In the genomic region with DNA sequence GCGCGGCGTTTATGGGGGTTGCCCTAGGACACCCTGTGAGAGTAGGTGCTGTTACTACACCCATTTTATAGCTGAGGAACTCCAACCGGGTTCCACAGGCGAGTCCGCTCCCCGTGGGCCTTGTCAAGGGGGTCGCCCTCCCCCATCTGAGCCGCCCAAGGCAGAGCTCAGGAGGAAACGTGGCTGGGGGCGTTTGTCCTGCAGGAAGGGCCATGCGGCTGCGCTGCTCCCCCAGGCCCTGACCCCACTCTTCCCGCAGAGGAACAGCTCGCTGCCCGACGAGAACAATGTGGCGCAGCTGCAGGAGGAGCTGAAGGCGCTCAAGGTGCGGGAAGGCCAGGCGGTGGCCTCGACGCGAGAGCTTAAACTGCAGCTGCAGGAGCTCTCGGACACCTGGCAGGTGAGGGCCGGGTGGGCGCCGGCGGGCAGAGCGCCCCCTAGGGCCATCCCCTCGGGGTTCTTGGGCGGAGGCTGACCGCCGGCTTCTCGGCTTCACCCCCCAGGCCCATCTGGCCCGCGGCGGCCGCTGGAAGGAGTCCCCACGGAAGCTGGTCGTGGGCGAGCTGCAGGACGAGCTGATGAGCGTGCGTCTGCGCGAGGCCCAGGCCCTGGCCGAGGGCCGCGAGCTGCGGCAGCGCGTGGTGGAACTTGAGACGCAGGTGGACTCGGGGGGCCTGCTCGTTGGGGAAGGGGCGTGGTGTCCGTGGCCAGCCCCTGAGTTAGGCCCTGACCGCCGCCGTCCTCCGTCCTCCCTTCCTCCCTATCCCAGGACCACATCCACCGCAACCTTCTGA, we compare ENCODE assay signal across 8 cellular contexts. TPM values are rescaled to one million over a fixed set of nuclear protein-coding genes. Genes with fewer than 3 reads are reported as not detected.
DNase-seq lines count a peak whose midpoint lies in the region; ATAC-seq and TF ChIP-seq lines count a peak whose summit lies in the region.

No MANE protein-coding gene starts in this region.

- H3K36me3 ChIP-seq in BE2C, result no peaks in the 10 kb centered on the region

- H3K4me1 Mint-ChIP-seq in dendritic cell treated with granulocyte-macrophage colony-stimulating factor and Interleukin-4, amounts not matched to agents 40 ng/mL and 50 ng/mL, for 4 days (ENCODE audit: low read depth), result peaks cover 23% of the 10 kb centered on the region
- H3K4me1 Mint-ChIP-seq in naive B cell, result peaks cover 4 to 17% (median 9%) of the 10 kb centered on the region in 3 donors

- H3K4me1 ChIP-seq in BE2C, result peaks cover 7% of the 10 kb centered on the region; the same call in 1 of the 2 replicates

- H3K27me3 ChIP-seq in BE2C (no peaks in the 10 kb centered on the region; the same call in 1 of the 2 replicates), HL-60 (ENCODE audit: insufficient read depth, poor library complexity, severe bottlenecking) (peaks cover 4% of the 10 kb centered on the region)

- H3K4me3 Mint-ChIP-seq in dendritic cell treated with granulocyte-macrophage colony-stimulating factor and Interleukin-4, amounts not matched to agents 40 ng/mL and 50 ng/mL, for 4 days, result peak overlapping the region; percentile 61
- H3K4me3 Mint-ChIP-seq in naive B cell, result peak overlapping the region in 6 of 8 donors; percentile 44 to 73 (median 60)

- H3K27ac ChIP-seq in HL-60 (replicated peaks), result no peak overlapping the region

- intact Hi-C loops in dendritic cell treated with granulocyte-macrophage colony-stimulating factor and Interleukin-4, amounts not matched to agents 40 ng/mL and 50 ng/mL, for 4 days (cut with micrococcal nuclease), result no loop called here

- H3K4me3 ChIP-seq in BE2C (ENCODE audit: low read depth, low read length) (peak overlapping the region; percentile 28), HL-60 (replicated peaks; ENCODE audit: insufficient read depth, low read length) (peak overlapping the region; percentile 10; the same call in 1 of the 2 replicates)

- H3K9me3 ChIP-seq in BE2C, result no peaks in the 10 kb centered on the region

- TF ChIP-seq CTCF in BE2C (IDR thresholded peaks at IDR 0.05; ENCODE audit: low read depth, low read length) (no peak), HL-60 (IDR thresholded peaks at IDR 0.05; ENCODE audit: insufficient read depth, low read length) (no peak)

- DNase-seq in BE2C (peak; percentile 11), HL-60 (ENCODE audit: low read depth in 1 of 2, low spot score in 1 of 2) (no peak), naive B cell (no peak), putamen (ENCODE audit: low spot score) (no peak), NCI-H446 (lab: John Stamatoyannopoulos, UW) (no peak)

- no peaks in the 10 kb centered on the region for H3K9me3 Mint-ChIP-seq in dendritic cell treated with granulocyte-macrophage colony-stimulating factor and Interleukin-4, amounts not matched to agents 40 ng/mL and 50 ng/mL, for 4 days
- peaks cover 0 to 1% (median 0%) of the 10 kb centered on the region in 7 donors for H3K9me3 Mint-ChIP-seq in naive B cell

- peaks cover 29% of the 10 kb centered on the region for H3K36me3 Mint-ChIP-seq in dendritic cell treated with granulocyte-macrophage colony-stimulating factor and Interleukin-4, amounts not matched to agents 40 ng/mL and 50 ng/mL, for 4 days (ENCODE audit: low read depth)
- H3K36me3 Mint-ChIP-seq in naive B cell, result no peaks in the 10 kb centered on the region

- ATAC-seq in naive B cell (ENCODE audit: low read depth in 2 of 2) (no peak), GM18502 (IDR thresholded peaks at IDR 0.05; ENCODE audit: poor library complexity, unreplicated experiment) (no peak), GM21529 (IDR thresholded peaks at IDR 0.05; ENCODE audit: unreplicated experiment) (no peak)

- no peak overlapping the region for H3K27ac Mint-ChIP-seq in dendritic cell treated with granulocyte-macrophage colony-stimulating factor and Interleukin-4, amounts not matched to agents 40 ng/mL and 50 ng/mL, for 4 days
- no peak overlapping the region for H3K27ac Mint-ChIP-seq in naive B cell

- H3K27me3 Mint-ChIP-seq in dendritic cell treated with granulocyte-macrophage colony-stimulating factor and Interleukin-4, amounts not matched to agents 40 ng/mL and 50 ng/mL, for 4 days, result peaks cover 70% of the 10 kb centered on the region
- peaks cover 14 to 63% (median 47%) of the 10 kb centered on the region in 3 donors for H3K27me3 Mint-ChIP-seq in naive B cell

RNA-seq across cellular contexts. Expression of gene PRR36, which starts 12.4 kb away (rescaled TPM):
- 5.3 TPM for polyA plus RNA-seq in BE2C (2012; ENCODE audit: insufficient read depth, insufficient read length, low read depth)
- polyA plus RNA-seq in naive B cell (ENCODE audit: low read depth in 6 of 6), result under 1 TPM in 1 of 6 donors, not detected in 5; 0.05 TPM

RNA-seq across cellular contexts. Expression of gene LRRC8E, which starts 26.5 kb away (rescaled TPM):
- 0.45 TPM for polyA plus RNA-seq in BE2C (2012; ENCODE audit: insufficient read depth, insufficient read length, low read depth)
- not detected for polyA plus RNA-seq in naive B cell (ENCODE audit: low read depth in 6 of 6)

RNA-seq across cellular contexts. Expression of gene EVI5L, which starts 31.8 kb away (rescaled TPM):
- 22.4 TPM for polyA plus RNA-seq in BE2C (2012; ENCODE audit: insufficient read depth, insufficient read length, low read depth)
- polyA plus RNA-seq in naive B cell (ENCODE audit: low read depth in 6 of 6), result 1 to 10 TPM in 5 of 6 donors, under 1 TPM in 1; 0.63 to 4.0 (median 1.6) TPM

RNA-seq across cellular contexts. Expression of gene MAP2K7, which starts 41.9 kb away (rescaled TPM):
- 86.4 TPM for polyA plus RNA-seq in BE2C (2012; ENCODE audit: insufficient read depth, insufficient read length, low read depth)
- 1 to 10 TPM in 5 of 6 donors, under 1 TPM in 1; 0.50 to 5.1 (median 2.9) TPM for polyA plus RNA-seq in naive B cell (ENCODE audit: low read depth in 6 of 6)

RNA-seq across cellular contexts. Expression of gene TGFBR3L, which starts 52.8 kb away (rescaled TPM):
- 20.0 TPM for polyA plus RNA-seq in BE2C (2012; ENCODE audit: insufficient read depth, insufficient read length, low read depth)
- polyA plus RNA-seq in naive B cell (ENCODE audit: low read depth in 6 of 6), result not detected
